Comparison of ENCODE assay signal across 9 cellular contexts in genomic region chr17:7133424-7133823, GRCh38. TPM values are rescaled to one million over a fixed set of nuclear protein-coding genes. Genes with fewer than 3 reads are reported as not detected.
A peak's percentile ranks its signal among the peaks of the same experiment; 100 is the strongest.
DNase-seq lines count a peak whose midpoint lies in the region; ATAC-seq and TF ChIP-seq lines count a peak whose summit lies in the region.
"Had no signal": no experiment of that assay in that cellular context is flagged by ENCODE, and none has a peak within 500 bp of the region (broad histone marks: within the 10 kb centered on the region; RNA-seq: fewer than 3 reads in every experiment).

No MANE protein-coding gene starts in this region.

- intact Hi-C loops in natural killer cell (cut with micrococcal nuclease) = no loop called here

- in situ Hi-C loops in astrocyte of the spinal cord (cut with HindIII; ENCODE audit: low sequenced_read_pairs) = no loop called here

- peak overlapping the region in 1 of 2 donors; percentile 33 for H3K27ac Mint-ChIP-seq in natural killer cell

- ATAC-seq in natural killer cell (peak in 2 of 3 donors; percentile 26 to 27), HG02642 (IDR thresholded peaks at IDR 0.05; ENCODE audit: poor library complexity, unreplicated experiment) (no peak), HG02870 (IDR thresholded peaks at IDR 0.05; ENCODE audit: unreplicated experiment) (no peak), GM21526 (IDR thresholded peaks at IDR 0.05; ENCODE audit: low FRiP score, unreplicated experiment) (no peak)

- H3K4me1 Mint-ChIP-seq in natural killer cell = peaks cover 12 to 13% of the 10 kb centered on the region in 2 donors

- no peak overlapping the region for H3K4me3 ChIP-seq in astrocyte of the spinal cord (ENCODE audit: low read depth, low read length)

- H3K9me3 Mint-ChIP-seq in natural killer cell = no peaks in the 10 kb centered on the region

- TF ChIP-seq CTCF in GM12874 (IDR thresholded peaks at IDR 0.05; ENCODE audit: insufficient read depth, low read depth, low read length) (peak; percentile 62), astrocyte of the spinal cord (IDR thresholded peaks at IDR 0.05; ENCODE audit: low read depth, low read length) (peak; percentile 37), natural killer cell (IDR thresholded peaks at IDR 0.05) (peak; percentile 34)

- peak overlapping the region; percentile 21 for H3K4me3 Mint-ChIP-seq in natural killer cell

- no peaks in the 10 kb centered on the region for H3K36me3 Mint-ChIP-seq in natural killer cell

- DNase-seq in SK-N-DZ (ENCODE audit: low spot score) = peak; percentile 55
- no peak for DNase-seq in astrocyte of the spinal cord (ENCODE audit: low read depth, low spot score)
- no peak for DNase-seq in natural killer cell
- DNase-seq in ureter (ENCODE audit: low spot score) = no peak

- H3K27me3 Mint-ChIP-seq in natural killer cell (ENCODE audit: low read depth in 2 of 2) = peaks cover 19 to 32% of the 10 kb centered on the region in 2 donors

RNA-seq across cellular contexts. Expression of gene ASGR2, which starts 18.8 kb away (rescaled TPM):
- polyA plus RNA-seq in SK-N-DZ (2014; cell fraction: cytosol; rRNA removed) = not detected in 2 replicates
- polyA plus RNA-seq in SK-N-DZ (2014; cell fraction: nucleus; rRNA removed) = not detected in 2 replicates
- total RNA-seq in natural killer cell (1 to 10 TPM in 1 of 3 donors, under 1 TPM in 1, not detected in 1; 0.88 to 2.3 TPM), ureter (not detected)
- total RNA-seq: pulmonary artery endothelial cell had no signal

RNA-seq across cellular contexts. Expression of gene ASGR1, which starts 45.7 kb away (rescaled TPM):
- 0.16 and 3.9 TPM in 2 replicates for polyA plus RNA-seq in SK-N-DZ (2014; cell fraction: cytosol; rRNA removed)
- polyA plus RNA-seq in SK-N-DZ (2014; cell fraction: nucleus; rRNA removed) = 5.9 and 7.7 TPM in 2 replicates
- total RNA-seq in natural killer cell = 1 to 10 TPM in 1 of 3 donors, under 1 TPM in 1, not detected in 1; 0.35 to 1.4 TPM
- total RNA-seq in ureter = 2.6 TPM

RNA-seq across cellular contexts. Expression of gene CLEC10A, which starts 53.4 kb away (rescaled TPM):
- polyA plus RNA-seq in SK-N-DZ (2014; cell fraction: cytosol; rRNA removed) = not detected in 2 replicates
- not detected in 2 replicates for polyA plus RNA-seq in SK-N-DZ (2014; cell fraction: nucleus; rRNA removed)
- total RNA-seq in natural killer cell = 1 to 10 TPM in 2 of 3 donors, under 1 TPM in 1; 0.54 to 2.2 (median 1.8) TPM
- 5.1 TPM for total RNA-seq in ureter

Comparison
In these comparisons a context has a peak if more than half of its experiments do, and no peak if none do; other contexts are left out.
1. ATAC-seq: peak in natural killer cell (2 of 3); none in HG02642 (single experiment), HG02870 (single experiment) and GM21526 (single experiment).
2. Peak in every context shown above with its lines, with median percentiles within 50 percentile points of each other: CTCF ChIP-seq.